3 cellular contexts compared by ENCODE assay signal in the genomic region with DNA sequence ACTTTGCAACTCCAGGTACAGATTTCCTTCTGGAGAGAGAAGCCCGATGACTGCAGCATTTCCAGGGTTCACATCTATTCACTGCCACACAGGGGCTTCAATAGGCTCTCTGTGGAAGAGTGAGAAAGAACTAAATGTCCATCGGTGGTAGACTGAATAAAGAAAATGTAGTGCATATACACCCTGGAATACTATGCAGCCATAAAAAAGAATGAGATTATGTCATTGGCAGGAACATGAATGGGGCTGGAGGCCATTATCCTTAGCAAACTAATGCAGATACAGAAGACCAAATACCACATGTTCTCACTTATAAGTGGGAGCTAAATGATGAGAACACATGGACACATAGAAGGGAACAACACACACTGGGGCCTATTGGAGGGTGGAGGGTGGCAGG. TPM values are rescaled to one million over a fixed set of nuclear protein-coding genes. Genes with fewer than 3 reads are reported as not detected.
"Had no signal": no experiment of that assay in that cellular context is flagged by ENCODE, and none has a peak within 500 bp of the region (broad histone marks: within the 10 kb centered on the region; RNA-seq: fewer than 3 reads in every experiment).

No MANE protein-coding gene starts in this region.

RNA-seq across cellular contexts. Expression of a gene that starts 53.6 kb away (rescaled TPM):
- total RNA-seq: GM23248, HFFc6 had no signal
- polyA plus RNA-seq: GM23248, GM23338 had no signal
